In the genomic region with DNA sequence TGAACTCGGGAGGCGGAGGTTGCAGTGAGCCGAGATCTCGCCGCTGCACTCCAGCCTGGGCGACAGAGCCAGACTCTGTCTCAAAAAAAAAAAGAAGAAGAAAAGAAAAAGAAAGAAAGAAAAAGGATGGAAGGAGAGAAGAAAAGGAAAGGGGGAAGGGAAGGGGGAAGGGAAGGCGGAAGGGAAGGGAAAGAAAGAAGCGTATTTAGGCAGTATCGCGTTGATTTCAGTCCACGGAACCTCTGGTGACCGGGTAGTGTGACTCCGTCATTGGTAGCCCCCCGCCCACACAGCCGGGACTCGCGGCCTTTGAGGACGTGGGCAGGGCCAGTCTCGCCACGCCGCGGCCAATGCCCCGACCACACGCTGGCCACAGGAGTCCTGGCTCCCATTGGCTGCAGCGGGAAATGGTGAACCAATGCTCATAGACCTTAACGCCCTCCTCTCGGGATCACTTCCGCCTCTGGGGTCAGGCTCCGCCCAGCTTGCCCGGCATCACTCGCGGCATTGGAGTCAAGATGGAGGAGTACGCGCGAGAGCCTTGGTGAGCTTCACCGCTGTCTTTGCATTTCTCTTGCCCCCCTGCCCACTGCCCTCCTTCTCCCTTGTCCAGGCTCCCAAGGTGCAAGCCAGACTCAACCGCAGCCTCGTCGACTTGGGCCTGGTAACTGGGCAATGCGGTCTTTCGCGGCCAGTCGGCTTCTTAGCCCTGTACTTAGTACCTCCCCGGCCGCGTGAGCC, we compare ENCODE assay signal across 8 cellular contexts. TPM values are rescaled to one million over a fixed set of nuclear protein-coding genes. Genes with fewer than 3 reads are reported as not detected.
DNase-seq lines count a peak whose midpoint lies in the region; ATAC-seq, FAIRE-seq and TF ChIP-seq lines count a peak whose summit lies in the region.

A gene (plus strand): TSS at position 495 of the 741 bp plus-strand sequence. CDS start 24 bp downstream, at position 519.

- peak within 1 kb of the TSS; percentile 96 to 98 for H3K9ac ChIP-seq in kidney (ENCODE audit: low read length in 2 of 2)

- peak; percentile 91 for FAIRE-seq in kidney (lab: Jason Lieb, UNC)

- no peak for TF ChIP-seq CTCF in kidney (IDR thresholded peaks at IDR 0.05; ENCODE audit: borderline replicate concordance, extremely low read depth, insufficient read depth)

- H3K27ac ChIP-seq in kidney (ENCODE audit: low read depth in 2 of 2, low read length in 2 of 2), result peak within 1 kb of the TSS; percentile 75 to 76

- H3K4me1 ChIP-seq in kidney (ENCODE audit: control insufficient read depth in 1 of 2, insufficient read depth in 1 of 2, low read depth in 1 of 2, low read length in 2 of 2), result no peaks in the 10 kb centered on the region

- peak within 1 kb of the TSS; percentile 94 to 98 for H3K4me3 ChIP-seq in kidney (ENCODE audit: low read length in 2 of 2)

- peak; percentile 97 for DNase-seq in AG20443 (ENCODE audit: low spot score)
- peak; percentile 91 for DNase-seq in NCI-H510A (lab: John Stamatoyannopoulos, UW)
- DNase-seq in activated CD4-positive, alpha-beta T cell treated with anti-CD3 and anti-CD28 coated beads for 1 hour, result peak; percentile 84
- peak; percentile 99 for DNase-seq in cerebellum (ENCODE audit: low spot score)
- peak; percentile 99 for DNase-seq in kidney
- DNase-seq in stimulated activated CD4-positive, alpha-beta T cell treated with anti-CD3 and anti-CD28 coated beads, Interleukin-15, amount 100 ng/mL, for 24 hours, result peak; percentile 96

- intact Hi-C loops in kidney (cut with DNase I), result loop anchor here (5.0 kb wide), 1 partner anchor 58 kb away; no protein-coding TSS in a partner anchor

- no peaks in the 10 kb centered on the region for H3K9me3 ChIP-seq in kidney (ENCODE audit: control insufficient read depth in 1 of 2, low read length in 2 of 2)

- TF ChIP-seq POLR2A in GM19099 (IDR thresholded peaks at IDR 0.05; ENCODE audit: extremely low read depth, insufficient read length, low read depth), result peak; percentile 98

- peaks cover 9 to 12% of the 10 kb centered on the region in 2 donors for H3K36me3 ChIP-seq in kidney (ENCODE audit: control insufficient read depth in 1 of 2, insufficient read depth in 2 of 2, low read length in 2 of 2)

- ATAC-seq in HG03432 (IDR thresholded peaks at IDR 0.05; ENCODE audit: unreplicated experiment), result peak; percentile 99

RNA-seq across cellular contexts. Expression of the gene that starts here (rescaled TPM):
- total RNA-seq in cerebellum (31.8 TPM), kidney (40.8 TPM)
- polyA plus RNA-seq in kidney (ENCODE audit: insufficient read depth, low read depth, low replicate concordance), result 73.2 TPM

Comparison
In these comparisons a context has a peak if more than half of its experiments do, and no peak if none do; other contexts are left out.
1. Peak in every context shown above with its lines: DNase-seq, ATAC-seq, H3K4me3 ChIP-seq and H3K27ac ChIP-seq.